In genomic region chr2:127629637-127630036, GRCh38 we compare ENCODE assay signal across 20 cellular contexts. TPM values are rescaled to one million over a fixed set of nuclear protein-coding genes. Genes with fewer than 3 reads are reported as not detected.
"Had no signal": no experiment of that assay in that cellular context is flagged by ENCODE, and none has a peak within 500 bp of the region (broad histone marks: within the 10 kb centered on the region; RNA-seq: fewer than 3 reads in every experiment).

No MANE protein-coding gene starts in this region.

- H3K27ac ChIP-seq: esophagus squamous epithelium, testis, WERI-Rb-1 had no signal

- H3K36me3 ChIP-seq: esophagus squamous epithelium, upper lobe of left lung, WERI-Rb-1 had no signal

- H3K27me3 ChIP-seq: testis, upper lobe of left lung had no signal

- H3K4me3 Mint-ChIP-seq: activated CD4-positive, alpha-beta memory T cell treated with anti-CD3 and anti-CD28 coated beads for 36 hours; activated naive CD8-positive, alpha-beta T cell; activated T-helper 1 cell treated with anti-CD3 and anti-CD28 coated beads, Interleukin-12 subunit alpha, Interleukin-12 subunit beta, Interleukin-2, Interleukin-4 antibody, amounts not matched to agents 30 ng/mL and 10 ng/mL and 1 ng/mL, durations not matched to agents 14 hours and 24 hours and 36 hours; effector memory CD8-positive, alpha-beta T cell; natural killer cell treated with Interleukin-12 subunit alpha and Interleukin-12 subunit beta and Interleukin-15 and Interleukin-18, amount 100 ng/mL, for 72 hours had no signal

- DNase-seq: activated CD4-positive, alpha-beta memory T cell treated with anti-CD3 and anti-CD28 coated beads for 36 hours; activated gamma-delta T cell treated with Interleukin-2 at 50 U/mL for 16 hours; activated T-cell treated with anti-CD3 and anti-CD28 coated beads for 4 hours; dermis blood vessel endothelial cell; effector memory CD8-positive, alpha-beta T cell; esophagus squamous epithelium; hippocampal formation; left colon; nucleus accumbens; stimulated activated CD4-positive, alpha-beta T cell treated with anti-CD3 and anti-CD28 coated beads, Interleukin-15, amount 100 ng/mL, for 24 hours; stimulated activated CD4-positive, alpha-beta T cell treated with anti-CD3 and anti-CD28 coated beads, Interleukin-2, amount 100 ng/mL, for 48 hours; testis; WERI-Rb-1 had no signal

- H3K9me3 ChIP-seq: esophagus squamous epithelium, testis, upper lobe of left lung had no signal

- H3K27me3 Mint-ChIP-seq: activated CD4-positive, alpha-beta memory T cell treated with anti-CD3 and anti-CD28 coated beads for 36 hours; activated naive CD8-positive, alpha-beta T cell; natural killer cell treated with Interleukin-12 subunit alpha and Interleukin-12 subunit beta and Interleukin-15 and Interleukin-18, amount 100 ng/mL, for 72 hours had no signal

- H3K36me3 Mint-ChIP-seq: activated CD4-positive, alpha-beta memory T cell treated with anti-CD3 and anti-CD28 coated beads for 36 hours; activated naive CD8-positive, alpha-beta T cell; natural killer cell treated with Interleukin-12 subunit alpha and Interleukin-12 subunit beta and Interleukin-15 and Interleukin-18, amount 100 ng/mL, for 72 hours had no signal

- ATAC-seq: effector memory CD8-positive, alpha-beta T cell; left colon; natural killer cell treated with Interleukin-12 subunit alpha and Interleukin-12 subunit beta and Interleukin-15 and Interleukin-18, amount 100 ng/mL, for 72 hours had no signal

- H3K9me3 Mint-ChIP-seq: activated CD4-positive, alpha-beta memory T cell treated with anti-CD3 and anti-CD28 coated beads for 36 hours; activated T-helper 1 cell treated with anti-CD3 and anti-CD28 coated beads, Interleukin-12 subunit alpha, Interleukin-12 subunit beta, Interleukin-2, Interleukin-4 antibody, amounts not matched to agents 30 ng/mL and 10 ng/mL and 1 ng/mL, durations not matched to agents 14 hours and 24 hours and 36 hours; effector memory CD8-positive, alpha-beta T cell; natural killer cell treated with Interleukin-12 subunit alpha and Interleukin-12 subunit beta and Interleukin-15 and Interleukin-18, amount 100 ng/mL, for 72 hours had no signal

- H3K4me3 ChIP-seq: esophagus squamous epithelium, lung, testis, upper lobe of left lung had no signal

- H3K27ac Mint-ChIP-seq: activated CD4-positive, alpha-beta memory T cell treated with anti-CD3 and anti-CD28 coated beads for 36 hours; activated naive CD8-positive, alpha-beta T cell; activated T-helper 1 cell treated with anti-CD3 and anti-CD28 coated beads, Interleukin-12 subunit alpha, Interleukin-12 subunit beta, Interleukin-2, Interleukin-4 antibody, amounts not matched to agents 30 ng/mL and 10 ng/mL and 1 ng/mL, durations not matched to agents 14 hours and 24 hours and 36 hours; effector memory CD8-positive, alpha-beta T cell; natural killer cell treated with Interleukin-12 subunit alpha and Interleukin-12 subunit beta and Interleukin-15 and Interleukin-18, amount 100 ng/mL, for 72 hours had no signal

RNA-seq across cellular contexts. Expression of gene GPR17, which starts 16.3 kb away (rescaled TPM):
- total RNA-seq: activated CD4-positive, alpha-beta memory T cell treated with anti-CD3 and anti-CD28 coated beads for 36 hours; activated T-helper 1 cell treated with anti-CD3 and anti-CD28 coated beads, Interleukin-12 subunit alpha, Interleukin-12 subunit beta, Interleukin-2, Interleukin-4 antibody, amounts not matched to agents 30 ng/mL and 10 ng/mL and 1 ng/mL, durations not matched to agents 14 hours and 24 hours and 36 hours; chondrocyte; dermis blood vessel endothelial cell; esophagus squamous epithelium; natural killer cell treated with Interleukin-12 subunit alpha and Interleukin-12 subunit beta and Interleukin-15 and Interleukin-18, amount 100 ng/mL, for 72 hours; T-helper 2 cell treated with Interferon-gamma antibody and Interleukin-4, amounts not matched to agents 100 ng/mL and 5 ng/mL, for 36 hours had no signal

RNA-seq across cellular contexts. Expression of gene LIMS2, which starts 45.7 kb away (rescaled TPM):
- total RNA-seq: natural killer cell treated with Interleukin-12 subunit alpha and Interleukin-12 subunit beta and Interleukin-15 and Interleukin-18, amount 100 ng/mL, for 72 hours had no signal
